Comparison of ENCODE assay signal across 19 cellular contexts in genomic region chr16:66508914-66509496, GRCh38. TPM values are rescaled to one million over a fixed set of nuclear protein-coding genes. Genes with fewer than 3 reads are reported as not detected.
DNase-seq lines count a peak whose midpoint lies in the region; ATAC-seq and TF ChIP-seq lines count a peak whose summit lies in the region.
"Had no signal": no experiment of that assay in that cellular context is flagged by ENCODE, and none has a peak within 500 bp of the region (broad histone marks: within the 10 kb centered on the region; RNA-seq: fewer than 3 reads in every experiment).

No MANE protein-coding gene starts in this region.

- H3K4me3 ChIP-seq in breast epithelium (no peak overlapping the region), mucosa of stomach (ENCODE audit: low read length) (no peak overlapping the region), thoracic aorta (no peak overlapping the region)
- H3K4me3 ChIP-seq: esophagus muscularis mucosa, GM23248, SK-N-MC had no signal

- peak overlapping the region; percentile 9 for H3K27ac ChIP-seq in KOPT-K1 (ENCODE audit: low read depth, low read length, poor library complexity, severe bottlenecking)
- peak overlapping the region; percentile 73 to 79 for H3K27ac ChIP-seq in breast epithelium
- H3K27ac ChIP-seq in thoracic aorta: peak overlapping the region; percentile 70 to 94
- H3K27ac ChIP-seq: GM23248, SK-N-MC had no signal

- TF ChIP-seq POLR2A in breast epithelium (IDR thresholded peaks at IDR 0.05): no peak

- in situ Hi-C loops in G401 (cut with HindIII; ENCODE audit: low sequenced_read_pairs): no loop called here

- no peak for ATAC-seq in thoracic aorta (ENCODE audit: insufficient number of reproducible peaks, low FRiP score, low read depth)
- ATAC-seq in GM21390 (IDR thresholded peaks at IDR 0.05; ENCODE audit: unreplicated experiment): no peak
- no peak for ATAC-seq in GM19467 (IDR thresholded peaks at IDR 0.05; ENCODE audit: unreplicated experiment)

- H3K9ac ChIP-seq in mucosa of stomach (ENCODE audit: low read length): peak overlapping the region; percentile 29
- H3K9ac ChIP-seq: GM23248 had no signal

- H3K9me3 ChIP-seq in KOPT-K1 (ENCODE audit: insufficient read depth, low read length, poor library complexity, severe bottlenecking) (no peaks in the 10 kb centered on the region), breast epithelium (no peaks in the 10 kb centered on the region), mucosa of stomach (ENCODE audit: control insufficient read depth, low read length) (no peaks in the 10 kb centered on the region), thoracic aorta (no peaks in the 10 kb centered on the region)
- H3K9me3 ChIP-seq: esophagus muscularis mucosa had no signal

- H3K36me3 ChIP-seq in KOPT-K1 (ENCODE audit: insufficient read depth, low read length) (no peaks in the 10 kb centered on the region), breast epithelium (no peaks in the 10 kb centered on the region), mucosa of stomach (ENCODE audit: control insufficient read depth, insufficient read depth, low read length) (no peaks in the 10 kb centered on the region), thoracic aorta (no peaks in the 10 kb centered on the region)

- intact Hi-C loops in breast epithelium (cut with DNase I; ENCODE audit: low total_unique reads): no loop called here

- DNase-seq in breast epithelium (ENCODE audit: low spot score in 2 of 2) (peak in 1 of 2 donors; percentile 48), thoracic aorta (ENCODE audit: low spot score) (no peak), AG08395 (ENCODE audit: low spot score) (no peak), G401 (ENCODE audit: low spot score) (no peak)
- DNase-seq: activated CD4-positive, alpha-beta T cell treated with anti-CD3 and anti-CD28 coated beads, Interleukin-2, amount 10 ng/mL, durations not matched to agents 24 days and 14 days; activated naive CD4-positive, alpha-beta T cell treated with anti-CD3 and anti-CD28 coated beads, Interleukin-2, amount 10 ng/mL, durations not matched to agents 7 days and 5 days; NCI-H1092; NCI-H2107; NCI-H526; nucleus accumbens; stimulated activated CD4-positive, alpha-beta T cell treated with anti-CD3 and anti-CD28 coated beads, Interleukin-4, amount 100 ng/mL, for 1 hour; T1000 had no signal

- H3K4me1 ChIP-seq in breast epithelium (peaks cover 15 to 30% of the 10 kb centered on the region in 2 donors), mucosa of stomach (ENCODE audit: control insufficient read depth, insufficient read depth, low read length) (peaks cover 48% of the 10 kb centered on the region), thoracic aorta (ENCODE audit: control insufficient read depth in 1 of 2, low read depth in 2 of 2) (peaks cover 54 to 74% of the 10 kb centered on the region in 2 donors)

- TF ChIP-seq CTCF in breast epithelium (IDR thresholded peaks at IDR 0.05) (no peak), thoracic aorta (IDR thresholded peaks at IDR 0.05) (no peak)

- H3K27me3 ChIP-seq in breast epithelium (no peaks in the 10 kb centered on the region), mucosa of stomach (ENCODE audit: control insufficient read depth, insufficient read depth, low read length) (no peaks in the 10 kb centered on the region), thoracic aorta (replicated peaks; ENCODE audit: insufficient read depth) (no peaks in the 10 kb centered on the region)
- H3K27me3 ChIP-seq: esophagus muscularis mucosa had no signal

RNA-seq across cellular contexts. Expression of gene TK2, which starts 40.9 kb away (rescaled TPM):
- total RNA-seq in breast epithelium (10 to 100 TPM; 33.1 to 98.4 (median 40.4) TPM), thoracic aorta (10 to 100 TPM; 41.7 to 55.5 TPM)
- 10.3 and 15.8 TPM in 2 replicates for total RNA-seq in G401 (2014; rRNA removed; shearing (Covaris generic))

RNA-seq across cellular contexts. Expression of gene CKLF, which starts 43.4 kb away (rescaled TPM):
- total RNA-seq in breast epithelium (10 to 100 TPM; 36.6 to 62.6 (median 44.9) TPM), thoracic aorta (10 to 100 TPM; 23.4 to 39.8 TPM)
- total RNA-seq in G401 (2014; rRNA removed; shearing (Covaris generic)): 122 and 134 TPM in 2 replicates

RNA-seq across cellular contexts. Expression of gene CMTM1, which starts 57.2 kb away (rescaled TPM):
- total RNA-seq in breast epithelium (1 to 10 TPM; 1.6 to 2.9 (median 1.9) TPM), thoracic aorta (1 to 10 TPM in 1 of 2 donors, under 1 TPM in 1; 0.81 to 7.5 TPM)
- 3.1 TPM in 1 of 2 replicates, not detected in the other for total RNA-seq in G401 (2014; rRNA removed; shearing (Covaris generic))

Comparison
In these comparisons a context has a peak if more than half of its experiments do, and no peak if none do; other contexts are left out.
1. H3K27ac ChIP-seq: peak in every context shown above with its lines; median percentile 82 in thoracic aorta; 76 in breast epithelium; 9 in KOPT-K1.